9 cellular contexts compared by ENCODE assay signal in the genomic region with DNA sequence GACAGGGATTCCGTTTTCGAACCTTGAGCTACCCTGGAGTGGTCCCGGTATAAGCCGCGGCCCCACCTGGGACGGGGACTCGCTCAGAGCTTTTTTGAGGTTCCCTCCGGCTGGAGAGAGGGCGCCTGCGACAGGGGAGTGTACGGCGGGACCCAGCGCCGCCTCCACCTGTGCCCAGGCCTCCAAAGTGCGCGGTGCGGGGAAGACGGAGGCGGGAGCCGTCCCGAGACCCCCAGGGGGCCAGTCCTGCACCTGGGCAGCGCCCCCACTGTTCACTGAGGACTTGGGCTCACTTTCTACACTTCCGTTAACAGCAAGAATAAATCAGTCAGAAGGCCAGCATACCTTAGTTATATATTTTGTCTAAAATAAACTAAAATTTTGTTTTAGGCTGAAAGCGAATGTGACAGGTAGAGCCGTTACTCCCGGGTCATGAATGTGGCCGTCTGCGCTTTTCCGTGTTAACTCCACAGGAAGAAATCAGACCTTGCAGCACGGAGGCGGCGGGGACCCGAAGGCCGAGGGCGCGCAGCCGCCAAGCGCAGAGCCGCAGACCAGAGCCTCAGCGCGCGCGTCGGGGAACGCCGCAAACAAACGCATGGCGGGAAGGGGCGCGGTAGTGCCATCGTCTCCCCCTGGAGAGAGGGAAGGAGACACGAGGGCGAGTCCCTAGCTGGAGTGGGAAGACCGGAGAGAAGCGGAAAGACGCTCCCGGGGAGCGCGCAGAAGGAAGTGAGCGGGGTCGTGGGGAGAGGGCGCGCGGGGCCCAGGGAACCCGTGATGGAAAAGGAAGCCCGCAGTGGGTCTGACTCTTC. TPM values are rescaled to one million over a fixed set of nuclear protein-coding genes. Genes with fewer than 3 reads are reported as not detected.
DNase-seq lines count a peak whose midpoint lies in the region; ATAC-seq lines count a peak whose summit lies in the region.
"Had no signal": no experiment of that assay in that cellular context is flagged by ENCODE, and none has a peak within 500 bp of the region (broad histone marks: within the 10 kb centered on the region; RNA-seq: fewer than 3 reads in every experiment).

No MANE protein-coding gene starts in this region.

- H3K9me3 Mint-ChIP-seq in natural killer cell treated with Interleukin-12 subunit alpha and Interleukin-12 subunit beta and Interleukin-15 and Interleukin-18, amount 100 ng/mL, for 72 hours, result no peaks in the 10 kb centered on the region

- H3K27ac ChIP-seq in epithelial cell of prostate, result peak overlapping the region; percentile 66

- peak overlapping the region; percentile 90 to 100 for H3K27ac Mint-ChIP-seq in natural killer cell treated with Interleukin-12 subunit alpha and Interleukin-12 subunit beta and Interleukin-15 and Interleukin-18, amount 100 ng/mL, for 72 hours

- peak overlapping the region; percentile 89 for H3K4me3 Mint-ChIP-seq in natural killer cell treated with Interleukin-12 subunit alpha and Interleukin-12 subunit beta and Interleukin-15 and Interleukin-18, amount 100 ng/mL, for 72 hours

- H3K4me1 Mint-ChIP-seq in natural killer cell treated with Interleukin-12 subunit alpha and Interleukin-12 subunit beta and Interleukin-15 and Interleukin-18, amount 100 ng/mL, for 72 hours (ENCODE audit: low read depth in 2 of 2), result peaks cover 45 to 49% of the 10 kb centered on the region in 2 donors

- ATAC-seq in GM18868 (IDR thresholded peaks at IDR 0.05; ENCODE audit: unreplicated experiment), result peak; percentile 6
- ATAC-seq in HG03135 (IDR thresholded peaks at IDR 0.05; ENCODE audit: unreplicated experiment), result peak; percentile 5
- peak; percentile 12 to 21 for ATAC-seq in natural killer cell treated with Interleukin-12 subunit alpha and Interleukin-12 subunit beta and Interleukin-15 and Interleukin-18, amount 100 ng/mL, for 72 hours

- H3K27me3 Mint-ChIP-seq in natural killer cell treated with Interleukin-12 subunit alpha and Interleukin-12 subunit beta and Interleukin-15 and Interleukin-18, amount 100 ng/mL, for 72 hours, result no peaks in the 10 kb centered on the region

- no peaks in the 10 kb centered on the region for H3K36me3 Mint-ChIP-seq in natural killer cell treated with Interleukin-12 subunit alpha and Interleukin-12 subunit beta and Interleukin-15 and Interleukin-18, amount 100 ng/mL, for 72 hours

- peak; percentile 38 for DNase-seq in activated CD4-positive, alpha-beta T cell treated with anti-CD3 and anti-CD28 coated beads, Interleukin-2, amount 50 U/mL, for 1 hour
- no peak for DNase-seq in epithelial cell of prostate (ENCODE audit: low read depth, low spot score)
- DNase-seq in natural killer cell treated with Interleukin-12 subunit alpha and Interleukin-12 subunit beta and Interleukin-15 and Interleukin-18, amount 100 ng/mL, for 72 hours (ENCODE audit: low spot score), result no peak
- no peak for DNase-seq in COLO668 (lab: John Stamatoyannopoulos, UW; ENCODE audit: unreplicated experiment)
- no peak for DNase-seq in stimulated activated naive CD4-positive, alpha-beta T cell treated with Interleukin-2 at 50 U/mL for 16 hours (lab: John Stamatoyannopoulos, UW)
- DNase-seq in DMS79 treated with DMSO at 0.1 percent for 48 hours (lab: John Stamatoyannopoulos, UW), result no peak

RNA-seq across cellular contexts. Expression of a gene that starts 14.1 kb away (rescaled TPM):
- 1 to 10 TPM in 1 of 2 donors, not detected in 1; 1.3 TPM for total RNA-seq in natural killer cell treated with Interleukin-12 subunit alpha and Interleukin-12 subunit beta and Interleukin-15 and Interleukin-18, amount 100 ng/mL, for 72 hours

RNA-seq across cellular contexts. Expression of a gene that starts 32.2 kb away (rescaled TPM):
- 10 to 100 TPM; 29.5 to 50.6 TPM for total RNA-seq in natural killer cell treated with Interleukin-12 subunit alpha and Interleukin-12 subunit beta and Interleukin-15 and Interleukin-18, amount 100 ng/mL, for 72 hours

RNA-seq across cellular contexts. Expression of a gene that starts 43.5 kb away (rescaled TPM):
- total RNA-seq in natural killer cell treated with Interleukin-12 subunit alpha and Interleukin-12 subunit beta and Interleukin-15 and Interleukin-18, amount 100 ng/mL, for 72 hours, result not detected
- total RNA-seq: frontal cortex had no signal

RNA-seq across cellular contexts. Expression of a gene that starts 52.8 kb away (rescaled TPM):
- 1,000 to 10,000 TPM; 1,525 to 1,671 TPM for total RNA-seq in natural killer cell treated with Interleukin-12 subunit alpha and Interleukin-12 subunit beta and Interleukin-15 and Interleukin-18, amount 100 ng/mL, for 72 hours

RNA-seq across cellular contexts. Expression of a gene that starts 59.9 kb away (rescaled TPM):
- total RNA-seq in natural killer cell treated with Interleukin-12 subunit alpha and Interleukin-12 subunit beta and Interleukin-15 and Interleukin-18, amount 100 ng/mL, for 72 hours, result not detected
- total RNA-seq: frontal cortex had no signal
